5 cellular contexts compared by ENCODE assay signal in genomic region chr20:57511709-57512108, GRCh38. TPM values are rescaled to one million over a fixed set of nuclear protein-coding genes. Genes with fewer than 3 reads are reported as not detected.
"Had no signal": no experiment of that assay in that cellular context is flagged by ENCODE, and none has a peak within 500 bp of the region (broad histone marks: within the 10 kb centered on the region; RNA-seq: fewer than 3 reads in every experiment).

No MANE protein-coding gene starts in this region.

RNA-seq across cellular contexts. Expression of gene CTCFL, which starts 13.2 kb away (rescaled TPM):
- total RNA-seq: HT-29, LHCN-M2, MCF 10A, NCI-H460, PC-3 had no signal

RNA-seq across cellular contexts. Expression of gene PCK1, which starts 49.2 kb away (rescaled TPM):
- total RNA-seq: LHCN-M2, MCF 10A, PC-3 had no signal
